In the genomic region with DNA sequence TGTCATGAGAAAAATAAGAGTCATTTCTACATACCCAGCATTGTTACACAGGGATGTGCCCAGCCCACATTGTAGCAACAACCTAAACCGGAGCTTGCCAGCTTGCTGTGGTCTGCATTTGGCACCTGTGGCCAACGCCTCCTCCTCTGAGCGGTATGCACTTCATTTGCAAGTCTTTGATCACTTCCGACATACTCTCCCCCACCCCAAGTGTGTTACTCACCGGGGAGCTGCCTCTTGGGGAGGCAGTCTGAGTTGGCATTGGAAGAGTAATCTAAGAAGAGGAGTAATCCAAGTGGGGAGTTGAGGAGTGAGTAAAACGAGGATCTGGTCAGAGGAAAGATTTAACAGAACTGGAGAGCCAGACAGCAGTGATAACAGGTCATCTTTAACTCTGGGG, we compare ENCODE assay signal across 3 cellular contexts.
A peak's percentile ranks its signal among the peaks of the same experiment; 100 is the strongest.
TF ChIP-seq lines count a peak whose summit lies in the region.

No MANE protein-coding gene starts in this region.

TF ChIP-seq in HCT116, 20 proteins besides CTCF, POLR2A, EP300 and RAD21 (continues in another document):
- TF ChIP-seq POLR2AphosphoS5 (IDR thresholded peaks at IDR 0.05; ENCODE audit: low read depth, low read length): 0 out of 2 replicates have a peak, but pooled peaks have one; percentile 19
- no peak for TF ChIP-seq EZH2 (IDR thresholded peaks at IDR 0.05)
- TF ChIP-seq FOSL1 (IDR thresholded peaks at IDR 0.05; ENCODE audit: low read depth): peak; percentile 37; the same call in 1 of the 2 replicates
- TF ChIP-seq, protein P1, sequence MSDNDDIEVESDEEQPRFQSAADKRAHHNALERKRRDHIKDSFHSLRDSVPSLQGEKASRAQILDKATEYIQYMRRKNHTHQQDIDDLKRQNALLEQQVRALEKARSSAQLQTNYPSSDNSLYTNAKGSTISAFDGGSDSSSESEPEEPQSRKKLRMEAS (IDR thresholded peaks at IDR 0.05): peak; percentile 37; the same call in 1 of the 2 replicates
- no peak for TF ChIP-seq SIN3A (IDR thresholded peaks at IDR 0.05; ENCODE audit: low read depth)
- TF ChIP-seq JUND (IDR thresholded peaks at IDR 0.05): peak; percentile 39; the same call in 1 of the 2 replicates
- no peak for TF ChIP-seq ELF1 (IDR thresholded peaks at IDR 0.05; ENCODE audit: borderline replicate concordance, low read depth)
- TF ChIP-seq, protein P2, sequence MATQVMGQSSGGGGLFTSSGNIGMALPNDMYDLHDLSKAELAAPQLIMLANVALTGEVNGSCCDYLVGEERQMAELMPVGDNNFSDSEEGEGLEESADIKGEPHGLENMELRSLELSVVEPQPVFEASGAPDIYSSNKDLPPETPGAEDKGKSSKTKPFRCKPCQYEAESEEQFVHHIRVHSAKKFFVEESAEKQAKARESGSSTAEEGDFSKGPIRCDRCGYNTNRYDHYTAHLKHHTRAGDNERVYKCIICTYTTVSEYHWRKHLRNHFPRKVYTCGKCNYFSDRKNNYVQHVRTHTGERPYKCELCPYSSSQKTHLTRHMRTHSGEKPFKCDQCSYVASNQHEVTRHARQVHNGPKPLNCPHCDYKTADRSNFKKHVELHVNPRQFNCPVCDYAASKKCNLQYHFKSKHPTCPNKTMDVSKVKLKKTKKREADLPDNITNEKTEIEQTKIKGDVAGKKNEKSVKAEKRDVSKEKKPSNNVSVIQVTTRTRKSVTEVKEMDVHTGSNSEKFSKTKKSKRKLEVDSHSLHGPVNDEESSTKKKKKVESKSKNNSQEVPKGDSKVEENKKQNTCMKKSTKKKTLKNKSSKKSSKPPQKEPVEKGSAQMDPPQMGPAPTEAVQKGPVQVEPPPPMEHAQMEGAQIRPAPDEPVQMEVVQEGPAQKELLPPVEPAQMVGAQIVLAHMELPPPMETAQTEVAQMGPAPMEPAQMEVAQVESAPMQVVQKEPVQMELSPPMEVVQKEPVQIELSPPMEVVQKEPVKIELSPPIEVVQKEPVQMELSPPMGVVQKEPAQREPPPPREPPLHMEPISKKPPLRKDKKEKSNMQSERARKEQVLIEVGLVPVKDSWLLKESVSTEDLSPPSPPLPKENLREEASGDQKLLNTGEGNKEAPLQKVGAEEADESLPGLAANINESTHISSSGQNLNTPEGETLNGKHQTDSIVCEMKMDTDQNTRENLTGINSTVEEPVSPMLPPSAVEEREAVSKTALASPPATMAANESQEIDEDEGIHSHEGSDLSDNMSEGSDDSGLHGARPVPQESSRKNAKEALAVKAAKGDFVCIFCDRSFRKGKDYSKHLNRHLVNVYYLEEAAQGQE (IDR thresholded peaks at IDR 0.05; ENCODE audit: low read depth): no peak
- TF ChIP-seq TCF7L2 (IDR thresholded peaks at IDR 0.05; ENCODE audit: borderline replicate concordance, extremely low read depth, insufficient read depth, insufficient read length): peak; percentile 96
- TF ChIP-seq EGR1 (IDR thresholded peaks at IDR 0.05; ENCODE audit: low read depth): 0 out of 2 replicates have a peak, but pooled peaks have one; percentile 55
- no peak for TF ChIP-seq CEBPB (IDR thresholded peaks at IDR 0.05; ENCODE audit: low read depth)
- TF ChIP-seq SP1 (IDR thresholded peaks at IDR 0.05; ENCODE audit: low read depth): peak; percentile 62
- no peak for TF ChIP-seq YY1 (IDR thresholded peaks at IDR 0.05; ENCODE audit: extremely low read depth, insufficient replicate concordance, low read depth, low read length)
- TF ChIP-seq, protein P3, sequence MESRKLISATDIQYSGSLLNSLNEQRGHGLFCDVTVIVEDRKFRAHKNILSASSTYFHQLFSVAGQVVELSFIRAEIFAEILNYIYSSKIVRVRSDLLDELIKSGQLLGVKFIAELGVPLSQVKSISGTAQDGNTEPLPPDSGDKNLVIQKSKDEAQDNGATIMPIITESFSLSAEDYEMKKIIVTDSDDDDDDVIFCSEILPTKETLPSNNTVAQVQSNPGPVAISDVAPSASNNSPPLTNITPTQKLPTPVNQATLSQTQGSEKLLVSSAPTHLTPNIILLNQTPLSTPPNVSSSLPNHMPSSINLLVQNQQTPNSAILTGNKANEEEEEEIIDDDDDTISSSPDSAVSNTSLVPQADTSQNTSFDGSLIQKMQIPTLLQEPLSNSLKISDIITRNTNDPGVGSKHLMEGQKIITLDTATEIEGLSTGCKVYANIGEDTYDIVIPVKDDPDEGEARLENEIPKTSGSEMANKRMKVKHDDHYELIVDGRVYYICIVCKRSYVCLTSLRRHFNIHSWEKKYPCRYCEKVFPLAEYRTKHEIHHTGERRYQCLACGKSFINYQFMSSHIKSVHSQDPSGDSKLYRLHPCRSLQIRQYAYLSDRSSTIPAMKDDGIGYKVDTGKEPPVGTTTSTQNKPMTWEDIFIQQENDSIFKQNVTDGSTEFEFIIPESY (IDR thresholded peaks at IDR 0.05; ENCODE audit: extremely low read depth, insufficient replicate concordance, low read length): no peak
- no peak for TF ChIP-seq EZH2phosphoT487 (IDR thresholded peaks at IDR 0.05; ENCODE audit: borderline replicate concordance)

TF ChIP-seq in GM12878, 131 proteins besides CTCF, POLR2A, EP300 and RAD21:
- TF ChIP-seq SMAD5 (IDR thresholded peaks at IDR 0.05; ENCODE audit: low read depth) (no peak), BHLHE40 (IDR thresholded peaks at IDR 0.05; ENCODE audit: borderline replicate concordance in 1 of 2, low read depth in 2 of 2, low read length in 1 of 2) (peak in 1 of 2 experiments; percentile 10; a peak in 1 of 4 replicates), RUNX3 (IDR thresholded peaks at IDR 0.05; ENCODE audit: low read length) (peak; percentile 32; the same call in 1 of the 2 replicates)
TF ChIP-seq in GM12878: peak in this region for 2.

TF ChIP-seq in neural cell, 6 proteins besides CTCF, POLR2A, EP300 and RAD21:
- TF ChIP-seq POLR2AphosphoS5 (IDR thresholded peaks at IDR 0.05) (no peak), SMC3 (conservative IDR thresholded peaks at IDR 0.05; ENCODE audit: poor library complexity) (no peak), TAF1 (IDR thresholded peaks at IDR 0.05; ENCODE audit: low read depth) (no peak), MXI1 (conservative IDR thresholded peaks at IDR 0.05; ENCODE audit: poor library complexity, severe bottlenecking) (no peak), EZH2 (IDR thresholded peaks at IDR 0.05; ENCODE audit: borderline replicate concordance, insufficient read depth, low read length, poor library complexity, severe bottlenecking) (no peak)
- TF ChIP-seq, protein P2 (IDR thresholded peaks at IDR 0.05; ENCODE audit: borderline replicate concordance): no peak
